21 cellular contexts compared by ENCODE assay signal in genomic region chrX:31245714-31246113, GRCh38.
A peak's percentile ranks its signal among the peaks of the same experiment; 100 is the strongest.
DNase-seq lines count a peak whose midpoint lies in the region; ATAC-seq, FAIRE-seq and TF ChIP-seq lines count a peak whose summit lies in the region.
"Had no signal": no experiment of that assay in that cellular context is flagged by ENCODE, and none has a peak within 500 bp of the region (broad histone marks: within the 10 kb centered on the region; RNA-seq: fewer than 3 reads in every experiment).

No MANE protein-coding gene starts in this region.

- ATAC-seq in GM21737 (IDR thresholded peaks at IDR 0.05; ENCODE audit: unreplicated experiment), result peak; percentile 89
- peak; percentile 78 for ATAC-seq in HG03135 (IDR thresholded peaks at IDR 0.05; ENCODE audit: unreplicated experiment)
- ATAC-seq: natural killer cell had no signal

- FAIRE-seq in GM19239 (lab: Jason Lieb, UNC), result peak; percentile 89
- FAIRE-seq: colon, islet of Langerhans had no signal

- H3K36me3 ChIP-seq in MG63, result no peaks in the 10 kb centered on the region
- H3K36me3 ChIP-seq: SJSA1, uterus had no signal

- DNase-seq in GM19239 (ENCODE audit: insufficient read length, low spot score) (no peak), left kidney (ENCODE audit: low read depth, low spot score) (peak; percentile 4), T-helper 1 cell (no peak), MG63 (no peak), NCI-H1436 (lab: John Stamatoyannopoulos, UW) (no peak), GM13977 (ENCODE audit: low spot score) (no peak)
- DNase-seq: activated B cell treated with CpG ODN at 0.5 μM for 24 hours; activated naive CD8-positive, alpha-beta T cell treated with anti-CD3 and anti-CD28 coated beads for 36 hours; DMS79 treated with DMSO at 0.1 percent for 48 hours; endodermal cell; HFFc6; natural killer cell; NCI-H1436 treated with DMSO at 0.1 percent for 48 hours; NCI-H2227 treated with DMSO at 0.1 percent for 48 hours; stimulated activated CD4-positive, alpha-beta T cell treated with anti-CD3 and anti-CD28 coated beads, Interleukin-2, amount 100 ng/mL, for 24 hours; uterus had no signal

- in situ Hi-C loops in GM13977 (cut with MboI; ENCODE audit: low pct_unique_long_range_greater_than_20kb, low sequenced_read_pairs, unreplicated experiment), result no loop called here

- H3K9me3 ChIP-seq in MG63, result no peaks in the 10 kb centered on the region
- H3K9me3 ChIP-seq: SJSA1, uterus had no signal

- no peaks in the 10 kb centered on the region for H3K27me3 ChIP-seq in MG63
- H3K27me3 ChIP-seq: SJSA1, uterus had no signal

- H3K4me3 ChIP-seq in MG63, result no peak overlapping the region
- H3K4me3 ChIP-seq: SJSA1, uterus had no signal

- TF ChIP-seq CTCF in GM13977 (IDR thresholded peaks at IDR 0.05; ENCODE audit: extremely low read depth, insufficient read depth, missing control alignments), result no peak
